Comparison of ENCODE assay signal across 18 cellular contexts in genomic region chr4:159593157-159593556, GRCh38.
DNase-seq lines count a peak whose midpoint lies in the region; ATAC-seq and TF ChIP-seq lines count a peak whose summit lies in the region.
"Had no signal": no experiment of that assay in that cellular context is flagged by ENCODE, and none has a peak within 500 bp of the region (broad histone marks: within the 10 kb centered on the region; RNA-seq: fewer than 3 reads in every experiment).

No MANE protein-coding gene starts in this region.

- no peak for TF ChIP-seq POLR2A in HCT116 (IDR thresholded peaks at IDR 0.05; ENCODE audit: borderline replicate concordance, extremely low read depth, insufficient read depth, insufficient read length)

- no peaks in the 10 kb centered on the region for H3K36me3 ChIP-seq in HCT116 (ENCODE audit: control insufficient read depth in 1 of 2, insufficient read depth in 2 of 2, low read length in 2 of 2)
- no peaks in the 10 kb centered on the region for H3K36me3 ChIP-seq in neuronal stem cell (replicated peaks in 1 of 2; ENCODE audit: control insufficient read depth in 2 of 2, insufficient read depth in 2 of 2, low read length in 2 of 2)
- H3K36me3 ChIP-seq: HAP-1 had no signal

- WGBS in neuronal stem cell (ENCODE audit: extremely low coverage in 2 of 2, insufficient read length in 2 of 2, insufficient replicate concordance in 1 of 2), 2 donors, result no CpG with 5 or more reads among the region's 1 CpG

- H3K79me2 ChIP-seq in HCT116 (ENCODE audit: insufficient read depth, low read length), result no peaks in the 10 kb centered on the region

- peaks cover 72% of the 10 kb centered on the region for H3K4me1 Mint-ChIP-seq in WTC11
- H3K4me1 Mint-ChIP-seq in nephron, result peaks cover 18% of the 10 kb centered on the region
- H3K4me1 Mint-ChIP-seq: B cell, IgD-negative memory B cell had no signal

- ATAC-seq in HCT116 (no peak), WTC11 (peak; percentile 64), GM18907 (IDR thresholded peaks at IDR 0.05; ENCODE audit: unreplicated experiment) (no peak)

- no peaks in the 10 kb centered on the region for H3K9me2 ChIP-seq in HCT116 (ENCODE audit: insufficient read depth)

- H3K4me3 ChIP-seq in HCT116 (replicated peaks in 1 of 2; ENCODE audit: low read depth in 1 of 2, low read length in 2 of 2) (no peak overlapping the region), neuronal stem cell (ENCODE audit: low read length in 2 of 2) (no peak overlapping the region)
- H3K4me3 ChIP-seq: GM23248, HAP-1 had no signal

- no peak overlapping the region for H2AK5ac ChIP-seq in neuronal stem cell (ENCODE audit: low read depth, low read length)

- TF ChIP-seq RAD21 in HCT116 (IDR thresholded peaks at IDR 0.05; ENCODE audit: low read depth), result no peak

- H3K36me3 Mint-ChIP-seq in WTC11, result 0 out of 2 replicates have a peak, but pooled peaks cover 1% of the 10 kb centered on the region
- peaks cover 5% of the 10 kb centered on the region for H3K36me3 Mint-ChIP-seq in nephron (ENCODE audit: low read depth)
- H3K36me3 Mint-ChIP-seq: IgD-negative memory B cell had no signal

- H3K27me3 ChIP-seq in HCT116 (ENCODE audit: insufficient read depth, low read length) (no peaks in the 10 kb centered on the region), neuronal stem cell (ENCODE audit: control insufficient read depth in 3 of 3, insufficient read depth in 3 of 3, low read depth in 1 of 3, low read length in 3 of 3) (no peaks in the 10 kb centered on the region)

- H2AFZ ChIP-seq in HCT116 (ENCODE audit: low read depth, low read length, poor library complexity, severe bottlenecking) (peak overlapping the region; percentile 55), neuronal stem cell (ENCODE audit: low read length) (peak overlapping the region; percentile 52)
- H2AFZ ChIP-seq: GM23248 had no signal

- CTCF ChIA-PET in HCT116 (lab: Charles Lee) (no interaction called here), WTC11 (lab: Charles Lee) (no interaction called here)

- H3K4me2 ChIP-seq in HCT116 (ENCODE audit: low read length) (no peak overlapping the region), neuronal stem cell (ENCODE audit: insufficient read depth, low read length, poor library complexity, severe bottlenecking) (no peak overlapping the region)

- no peak overlapping the region for H3K9ac ChIP-seq in HCT116 (ENCODE audit: low read length)
- no peak overlapping the region for H3K9ac ChIP-seq in neuronal stem cell (ENCODE audit: low read depth, low read length, poor library complexity)
- H3K9ac ChIP-seq: GM23248 had no signal

- RAD21 ChIA-PET in HCT116 (lab: Charles Lee; ENCODE audit: low non-redundant PET in 1 of 2, low total read pairs in 2 of 2, uncharacterized antibody in 2 of 2, unreplicated experiment in 2 of 2), result no interaction called here

- H3K27ac Mint-ChIP-seq in WTC11, result peak overlapping the region; percentile 86
- H3K27ac Mint-ChIP-seq in nephron, result peak overlapping the region in 2 of 3 experiments; percentile 19 to 94
- H3K27ac Mint-ChIP-seq: B cell; CD4-positive, alpha-beta T cell; HFFc6; IgD-negative memory B cell had no signal

- H4K20me1 ChIP-seq in HCT116 (ENCODE audit: insufficient read depth), result no peaks in the 10 kb centered on the region

- no peak overlapping the region for H2BK120ac ChIP-seq in neuronal stem cell (ENCODE audit: low read depth, low read length)

- no peaks in the 10 kb centered on the region for H3K27me3 Mint-ChIP-seq in WTC11 (ENCODE audit: low read depth)
- no peaks in the 10 kb centered on the region for H3K27me3 Mint-ChIP-seq in nephron (ENCODE audit: low read depth)
- H3K27me3 Mint-ChIP-seq: B cell; CD4-positive, alpha-beta T cell; IgD-negative memory B cell had no signal

- no peaks in the 10 kb centered on the region for H3K79me1 ChIP-seq in neuronal stem cell (ENCODE audit: low read depth, low read length)

- POLR2A ChIA-PET in HCT116 (lab: Charles Lee), result no interaction called here
- POLR2A ChIA-PET in WTC11 (lab: Charles Lee), result interaction anchor here (1.2 kb wide), 1 partner anchor 1135 kb away, joined by 3 read pairs; no protein-coding TSS in a partner anchor

- no peak for TF ChIP-seq CTCF in HCT116 (IDR thresholded peaks at IDR 0.05 in 2 of 3, conservative IDR thresholded peaks at IDR 0.05 in 1 of 3; ENCODE audit: borderline replicate concordance in 1 of 3, insufficient read depth in 1 of 3, low read depth in 2 of 3, low read length in 2 of 3)
- no peak for TF ChIP-seq CTCF in WTC11 (IDR thresholded peaks at IDR 0.05)
- no peak for TF ChIP-seq CTCF in nephron (IDR thresholded peaks at IDR 0.05; ENCODE audit: unreplicated experiment in 3 of 3)

- H3K27ac ChIP-seq in HCT116 (ENCODE audit: low read depth, low read length), result no peak overlapping the region
- H3K27ac ChIP-seq in neuronal stem cell (replicated peaks; ENCODE audit: low read length), result no peak overlapping the region
- H3K27ac ChIP-seq: GM23248, HL-60 had no signal

- H3K4me3 Mint-ChIP-seq in WTC11, result no peak overlapping the region; the same call in 1 of the 2 replicates
- no peak overlapping the region for H3K4me3 Mint-ChIP-seq in nephron
- H3K4me3 Mint-ChIP-seq: B cell; CD4-positive, alpha-beta T cell; HFFc6; IgD-negative memory B cell had no signal

- no peak overlapping the region for H3K4ac ChIP-seq in neuronal stem cell (ENCODE audit: low read length)

- H2BK12ac ChIP-seq in neuronal stem cell (ENCODE audit: low read length), result no peak overlapping the region

- H3K9me3 ChIP-seq in HCT116 (ENCODE audit: control insufficient read depth in 1 of 2, insufficient read depth in 1 of 2, low read depth in 1 of 2, low read length in 2 of 2) (no peaks in the 10 kb centered on the region), neuronal stem cell (replicated peaks in 1 of 2; ENCODE audit: control insufficient read depth in 2 of 2, insufficient read depth in 1 of 2, low read depth in 1 of 2, low read length in 2 of 2) (no peaks in the 10 kb centered on the region)
- H3K9me3 ChIP-seq: HAP-1 had no signal

- H3K18ac ChIP-seq in neuronal stem cell (ENCODE audit: low read length), result no peak overlapping the region

- H3K14ac ChIP-seq in neuronal stem cell (ENCODE audit: low read length), result no peak overlapping the region

- no TSS peak for BruUV-seq in HCT116 (replicated peaks; lab: Mats Ljungman, UMichigan)

- H3K4me1 ChIP-seq in HCT116 (ENCODE audit: control insufficient read depth in 1 of 2, insufficient read depth in 2 of 2, low read length in 2 of 2) (peaks cover 10 to 18% of the 10 kb centered on the region in 2 experiments), neuronal stem cell (ENCODE audit: control insufficient read depth in 2 of 2, insufficient read depth in 1 of 2, low read depth in 1 of 2, low read length in 2 of 2) (peaks cover 0 to 6% of the 10 kb centered on the region in 2 donors)
- H3K4me1 ChIP-seq: HAP-1 had no signal

- no peak overlapping the region for H4K91ac ChIP-seq in neuronal stem cell (ENCODE audit: low read depth, low read length, poor library complexity)

- intact Hi-C loops in HCT116 (cut with micrococcal nuclease), result no loop called here

- H4K8ac ChIP-seq in neuronal stem cell (ENCODE audit: low read depth, low read length), result no peak overlapping the region

- H2BK5ac ChIP-seq in neuronal stem cell (ENCODE audit: low read length), result no peak overlapping the region

- H3K23ac ChIP-seq in neuronal stem cell (ENCODE audit: low read depth, low read length, poor library complexity), result no peak overlapping the region

- DNase-seq in HCT116 (ENCODE audit: low read depth, low spot score) (no peak), WTC11 (ENCODE audit: low spot score) (no peak), neuronal stem cell (ENCODE audit: low spot score) (no peak), NCI-H510A (lab: John Stamatoyannopoulos, UW) (no peak), NCI-H748 treated with DMSO at 0.1 percent for 48 hours (lab: John Stamatoyannopoulos, UW) (no peak)
- DNase-seq: ACHN; C1 segment of cervical spinal cord; Calu3; CD4-positive, alpha-beta T cell; DMS 273 treated with DMSO at 0.1 percent for 48 hours; GM23248; HFFc6 had no signal

- H2BK15ac ChIP-seq in neuronal stem cell (ENCODE audit: low read length), result no peak overlapping the region

- H3K9me3 Mint-ChIP-seq in WTC11 (peaks cover 1% of the 10 kb centered on the region; the same call in 1 of the 2 replicates), nephron (no peaks in the 10 kb centered on the region)
- H3K9me3 Mint-ChIP-seq: CD4-positive, alpha-beta T cell had no signal

TF ChIP-seq in HCT116, 20 proteins besides CTCF, POLR2A, EP300 and RAD21:
- TF ChIP-seq POLR2AphosphoS5 (IDR thresholded peaks at IDR 0.05; ENCODE audit: low read depth, low read length), result no peak
- TF ChIP-seq ZFX (IDR thresholded peaks at IDR 0.05), result no peak
- TF ChIP-seq ELF1 (IDR thresholded peaks at IDR 0.05; ENCODE audit: borderline replicate concordance, low read depth), result no peak
- TF ChIP-seq ZNF274 (IDR thresholded peaks at IDR 0.05; ENCODE audit: low read depth, low read length), result no peak
- TF ChIP-seq JUND (IDR thresholded peaks at IDR 0.05), result no peak
- no peak for TF ChIP-seq EZH2 (IDR thresholded peaks at IDR 0.05)

TF ChIP-seq in WTC11, 78 proteins besides CTCF, POLR2A, EP300 and RAD21 (continues in another document):
- TF ChIP-seq OVOL2 (CRISPR knock-in tag; IDR thresholded peaks at IDR 0.05; ENCODE audit: borderline replicate concordance) (no peak), AFF4 (CRISPR knock-in tag; IDR thresholded peaks at IDR 0.05; ENCODE audit: borderline replicate concordance) (no peak), CREM (CRISPR knock-in tag; IDR thresholded peaks at IDR 0.05) (no peak)
